ENCODE assay signal across 26 cellular contexts in genomic region chr12:69598174-69598753, GRCh38. TPM values are rescaled to one million over a fixed set of nuclear protein-coding genes. Genes with fewer than 3 reads are reported as not detected.
"Had no signal": no experiment of that assay in that cellular context is flagged by ENCODE, and none has a peak within 500 bp of the region (broad histone marks: within the 10 kb centered on the region; RNA-seq: fewer than 3 reads in every experiment).

No MANE protein-coding gene starts in this region.

- DNase-seq: activated CD4-positive, CD25-positive, alpha-beta regulatory T cell treated with anti-CD3 and anti-CD28 coated beads, Interleukin-2, amount 50 U/mL, for 72 hours; activated effector memory CD4-positive, alpha-beta T cell treated with Interleukin-2 at 50 U/mL for 16 hours; activated naive CD4-positive, alpha-beta T cell treated with anti-CD3 and anti-CD28 coated beads, Interleukin-2, amount 10 ng/mL, durations not matched to agents 7 days and 5 days; activated naive CD8-positive, alpha-beta T cell treated with anti-CD3 and anti-CD28 coated beads, Interleukin-2, amount 50 U/mL, for 24 hours; effector CD4-positive, alpha-beta T cell; erythroblast; foreskin fibroblast; heart right ventricle; kidney; mesenchymal stem cell; nephron progenitor cell; stimulated activated CD4-positive, alpha-beta T cell treated with anti-CD3 and anti-CD28 coated beads, Interleukin-15, amount 100 ng/mL, for 24 hours; stimulated activated naive B cell treated with anti-CD40 and anti-IgM and Interleukin-4, amounts not matched to agents 10 μg/mL and 1 μg/mL and 100 μg/mL, for 72 hours; T-cell; transverse colon; WERI-Rb-1 had no signal

- H3K27me3 ChIP-seq: heart right ventricle, transverse colon had no signal

- H3K4me3 ChIP-seq: heart right ventricle, smooth muscle cell, transverse colon had no signal

- H3K9me3 ChIP-seq: heart right ventricle, transverse colon had no signal

- H3K27me3 Mint-ChIP-seq: activated naive CD4-positive, alpha-beta T cell treated with anti-CD3 and anti-CD28 coated beads, Interleukin-2, amount 10 ng/mL, durations not matched to agents 7 days and 5 days; activated naive CD8-positive, alpha-beta T cell treated with anti-CD3 and anti-CD28 coated beads, Interleukin-2, amount 50 U/mL, for 24 hours; dendritic cell treated with granulocyte-macrophage colony-stimulating factor and Interleukin-4, amounts not matched to agents 40 ng/mL and 50 ng/mL, for 4 days; stimulated activated naive B cell treated with anti-CD40 and anti-IgM and Interleukin-4, amounts not matched to agents 10 μg/mL and 1 μg/mL and 100 μg/mL, for 72 hours; T-cell had no signal

- FAIRE-seq: endometrium, kidney, urothelium cell line had no signal

- H3K4me1 Mint-ChIP-seq: activated naive CD4-positive, alpha-beta T cell treated with anti-CD3 and anti-CD28 coated beads, Interleukin-2, amount 10 ng/mL, durations not matched to agents 7 days and 5 days; nephron progenitor cell had no signal

- H3K9me3 Mint-ChIP-seq: activated naive CD4-positive, alpha-beta T cell treated with anti-CD3 and anti-CD28 coated beads, Interleukin-2, amount 10 ng/mL, durations not matched to agents 7 days and 5 days; activated naive CD8-positive, alpha-beta T cell treated with anti-CD3 and anti-CD28 coated beads, Interleukin-2, amount 50 U/mL, for 24 hours; dendritic cell treated with granulocyte-macrophage colony-stimulating factor and Interleukin-4, amounts not matched to agents 40 ng/mL and 50 ng/mL, for 4 days; stimulated activated naive B cell treated with anti-CD40 and anti-IgM and Interleukin-4, amounts not matched to agents 10 μg/mL and 1 μg/mL and 100 μg/mL, for 72 hours; T-cell; T-helper 2 cell treated with Interferon-gamma antibody and Interleukin-4, amounts not matched to agents 5 μg/mL and 100 μg/mL, for 36 hours had no signal

- H3K27ac Mint-ChIP-seq: activated naive CD4-positive, alpha-beta T cell treated with anti-CD3 and anti-CD28 coated beads, Interleukin-2, amount 10 ng/mL, durations not matched to agents 7 days and 5 days; activated naive CD8-positive, alpha-beta T cell treated with anti-CD3 and anti-CD28 coated beads, Interleukin-2, amount 50 U/mL, for 24 hours; dendritic cell treated with granulocyte-macrophage colony-stimulating factor and Interleukin-4, amounts not matched to agents 40 ng/mL and 50 ng/mL, for 4 days; nephron progenitor cell; stimulated activated naive B cell treated with anti-CD40 and anti-IgM and Interleukin-4, amounts not matched to agents 10 μg/mL and 1 μg/mL and 100 μg/mL, for 72 hours; T-cell; T-helper 2 cell treated with Interferon-gamma antibody and Interleukin-4, amounts not matched to agents 5 μg/mL and 100 μg/mL, for 36 hours had no signal

- H3K4me3 Mint-ChIP-seq: activated naive CD4-positive, alpha-beta T cell treated with anti-CD3 and anti-CD28 coated beads, Interleukin-2, amount 10 ng/mL, durations not matched to agents 7 days and 5 days; activated naive CD8-positive, alpha-beta T cell treated with anti-CD3 and anti-CD28 coated beads, Interleukin-2, amount 50 U/mL, for 24 hours; dendritic cell treated with granulocyte-macrophage colony-stimulating factor and Interleukin-4, amounts not matched to agents 40 ng/mL and 50 ng/mL, for 4 days; nephron progenitor cell; stimulated activated naive B cell treated with anti-CD40 and anti-IgM and Interleukin-4, amounts not matched to agents 10 μg/mL and 1 μg/mL and 100 μg/mL, for 72 hours; T-cell; T-helper 2 cell treated with Interferon-gamma antibody and Interleukin-4, amounts not matched to agents 5 μg/mL and 100 μg/mL, for 36 hours had no signal

- H3K27ac ChIP-seq: heart right ventricle, WERI-Rb-1 had no signal

- ATAC-seq: activated naive CD8-positive, alpha-beta T cell treated with anti-CD3 and anti-CD28 coated beads, Interleukin-2, amount 50 U/mL, for 24 hours; sciatic nerve; stimulated activated naive B cell treated with anti-CD40 and anti-IgM and Interleukin-4, amounts not matched to agents 10 μg/mL and 1 μg/mL and 100 μg/mL, for 72 hours; T-cell had no signal

RNA-seq across cellular contexts. Expression of gene LRRC10, which starts 12.4 kb away (rescaled TPM):
- total RNA-seq: fibroblast of lung, kidney, lower leg skin, mononuclear cell, sciatic nerve, smooth muscle cell, T-cell, temporal lobe, transverse colon had no signal
- polyA plus RNA-seq: fibroblast of lung, smooth muscle cell had no signal
